Comparison of ENCODE assay signal across 17 cellular contexts in the genomic region with DNA sequence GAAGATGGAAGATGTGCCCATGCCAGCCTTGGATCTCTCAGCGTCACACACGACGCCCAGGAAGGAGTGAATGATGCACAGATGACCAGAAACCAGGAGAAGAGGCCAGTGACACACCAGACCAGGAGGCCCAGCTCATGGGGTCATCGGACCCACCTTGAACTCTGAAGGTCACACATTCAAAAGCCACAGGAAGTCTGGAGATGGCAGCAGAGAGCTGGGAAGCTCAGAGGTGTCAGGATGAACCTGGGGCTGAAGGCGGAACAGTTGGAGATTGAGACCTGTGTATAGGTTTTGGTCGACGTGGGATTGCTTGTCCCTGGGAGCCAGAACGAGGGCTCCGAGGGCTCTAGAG. TPM values are rescaled to one million over a fixed set of nuclear protein-coding genes. Genes with fewer than 3 reads are reported as not detected.
DNase-seq lines count a peak whose midpoint lies in the region; ATAC-seq, FAIRE-seq and TF ChIP-seq lines count a peak whose summit lies in the region.
"Had no signal": no experiment of that assay in that cellular context is flagged by ENCODE, and none has a peak within 500 bp of the region (broad histone marks: within the 10 kb centered on the region; RNA-seq: fewer than 3 reads in every experiment).

No MANE protein-coding gene starts in this region.

- no peak for FAIRE-seq in astrocyte (lab: Jason Lieb, UNC)
- FAIRE-seq: A549 had no signal

- H3K4me1 Mint-ChIP-seq in activated CD4-positive, alpha-beta T cell treated with anti-CD3 and anti-CD28 coated beads, Interleukin-2, amount 10 ng/mL, durations not matched to agents 7 days and 5 days: no peaks in the 10 kb centered on the region
- H3K4me1 Mint-ChIP-seq in CD14-positive monocyte (no peaks in the 10 kb centered on the region), astrocyte (ENCODE audit: low read depth, unreplicated experiment) (no peaks in the 10 kb centered on the region), neural crest cell (peaks cover 4% of the 10 kb centered on the region), natural killer cell (peaks cover 0 to 8% of the 10 kb centered on the region in 2 donors)

- H3K9me3 Mint-ChIP-seq in activated CD4-positive, alpha-beta T cell treated with anti-CD3 and anti-CD28 coated beads, Interleukin-2, amount 10 ng/mL, durations not matched to agents 7 days and 5 days: peaks cover 10% of the 10 kb centered on the region
- H3K9me3 Mint-ChIP-seq in CD14-positive monocyte (peaks cover 0 to 7% (median 4%) of the 10 kb centered on the region in 7 donors), astrocyte (ENCODE audit: unreplicated experiment) (no peaks in the 10 kb centered on the region), neural crest cell (peaks cover 4% of the 10 kb centered on the region), natural killer cell (peaks cover 0 to 3% of the 10 kb centered on the region in 2 donors)

- no peak overlapping the region for H3K4me2 ChIP-seq in astrocyte (ENCODE audit: low read length)
- H3K4me2 ChIP-seq: A549 had no signal

- H3K9me3 ChIP-seq in astrocyte (ENCODE audit: insufficient read depth, low read depth, low read length): no peaks in the 10 kb centered on the region
- H3K9me3 ChIP-seq: A549 had no signal

- H3K36me3 ChIP-seq in astrocyte (ENCODE audit: insufficient read depth, low read length): peaks cover 5% of the 10 kb centered on the region

- H3K4me3 Mint-ChIP-seq in activated CD4-positive, alpha-beta T cell treated with anti-CD3 and anti-CD28 coated beads, Interleukin-2, amount 10 ng/mL, durations not matched to agents 7 days and 5 days: no peak overlapping the region
- peak overlapping the region in 1 of 2 donors; percentile 4 for H3K4me3 Mint-ChIP-seq in CD14-positive monocyte
- peak overlapping the region; percentile 46 for H3K4me3 Mint-ChIP-seq in astrocyte (ENCODE audit: unreplicated experiment)
- H3K4me3 Mint-ChIP-seq in neural crest cell: peak overlapping the region; percentile 40
- no peak overlapping the region for H3K4me3 Mint-ChIP-seq in natural killer cell

- no peak overlapping the region for H3K4me3 ChIP-seq in astrocyte (ENCODE audit: insufficient read depth, low read depth, low read length)
- H3K4me3 ChIP-seq: A549, SK-N-MC had no signal

- H3K27me3 ChIP-seq in astrocyte (ENCODE audit: insufficient read depth, low read length): no peaks in the 10 kb centered on the region

- peaks cover 3% of the 10 kb centered on the region for H4K20me1 ChIP-seq in astrocyte (ENCODE audit: insufficient read depth, low read length)

- peak overlapping the region; percentile 36 for H3K27ac Mint-ChIP-seq in activated CD4-positive, alpha-beta T cell treated with anti-CD3 and anti-CD28 coated beads, Interleukin-2, amount 10 ng/mL, durations not matched to agents 7 days and 5 days
- H3K27ac Mint-ChIP-seq in CD14-positive monocyte (no peak overlapping the region), astrocyte (ENCODE audit: unreplicated experiment) (peak overlapping the region; percentile 55), neural crest cell (ENCODE audit: unreplicated experiment) (no peak overlapping the region), natural killer cell (no peak overlapping the region)

- H3K79me2 ChIP-seq in astrocyte (ENCODE audit: insufficient read depth, low read length): no peaks in the 10 kb centered on the region

- H3K36me3 Mint-ChIP-seq in activated CD4-positive, alpha-beta T cell treated with anti-CD3 and anti-CD28 coated beads, Interleukin-2, amount 10 ng/mL, durations not matched to agents 7 days and 5 days (ENCODE audit: low read depth): peaks cover 2% of the 10 kb centered on the region
- H3K36me3 Mint-ChIP-seq in CD14-positive monocyte (no peaks in the 10 kb centered on the region), astrocyte (ENCODE audit: low read depth, unreplicated experiment) (peaks cover 15% of the 10 kb centered on the region), neural crest cell (ENCODE audit: low read depth) (peaks cover 10% of the 10 kb centered on the region), natural killer cell (no peaks in the 10 kb centered on the region)

- H3K9ac ChIP-seq in astrocyte (ENCODE audit: low read length): no peak overlapping the region

- no peak overlapping the region for H3K27ac ChIP-seq in astrocyte (ENCODE audit: low read depth, low read length)
- H3K27ac ChIP-seq: A549, SK-N-MC had no signal

- H3K27me3 Mint-ChIP-seq in activated CD4-positive, alpha-beta T cell treated with anti-CD3 and anti-CD28 coated beads, Interleukin-2, amount 10 ng/mL, durations not matched to agents 7 days and 5 days: no peaks in the 10 kb centered on the region
- H3K27me3 Mint-ChIP-seq in CD14-positive monocyte (ENCODE audit: low read depth in 3 of 3): peaks cover 0 to 7% (median 2%) of the 10 kb centered on the region in 3 donors
- no peaks in the 10 kb centered on the region for H3K27me3 Mint-ChIP-seq in astrocyte (ENCODE audit: low read depth, unreplicated experiment)
- peaks cover 5% of the 10 kb centered on the region for H3K27me3 Mint-ChIP-seq in neural crest cell (ENCODE audit: low read depth)
- H3K27me3 Mint-ChIP-seq in natural killer cell (ENCODE audit: low read depth in 2 of 2): no peaks in the 10 kb centered on the region

- no peak for TF ChIP-seq CTCF in CD14-positive monocyte (IDR thresholded peaks at IDR 0.05)
- TF ChIP-seq CTCF in astrocyte (IDR thresholded peaks at IDR 0.05; ENCODE audit: insufficient read depth, low read depth, low read length): no peak
- TF ChIP-seq CTCF in neural crest cell (conservative IDR thresholded peaks at IDR 0.05): no peak
- no peak for TF ChIP-seq CTCF in natural killer cell (IDR thresholded peaks at IDR 0.05)

- no peaks in the 10 kb centered on the region for H3K4me1 ChIP-seq in astrocyte (ENCODE audit: insufficient read depth, low read length)
- H3K4me1 ChIP-seq: A549 had no signal

- H2AFZ ChIP-seq in astrocyte (ENCODE audit: low read depth, low read length): no peak overlapping the region

- POLR2A ChIA-PET in activated CD4-positive, alpha-beta T cell treated with anti-CD3 and anti-CD28 coated beads, Interleukin-2, amount 10 ng/mL, durations not matched to agents 7 days and 5 days (lab: Charles Lee): no interaction called here

- no peak for DNase-seq in activated CD4-positive, alpha-beta T cell treated with anti-CD3 and anti-CD28 coated beads, Interleukin-2, amount 10 ng/mL, durations not matched to agents 7 days and 5 days
- no peak for DNase-seq in activated CD4-positive, alpha-beta T cell treated with anti-CD3 and anti-CD28 coated beads for 4 hours
- DNase-seq in CD14-positive monocyte (ENCODE audit: low spot score) (peak; percentile 18), astrocyte (ENCODE audit: low read depth) (no peak), neural crest cell (ENCODE audit: low read depth, low spot score) (no peak), NCI-H2107 treated with DMSO at 0.1 percent for 48 hours (lab: John Stamatoyannopoulos, UW; ENCODE audit: unreplicated experiment) (no peak), natural killer cell (no peak)
- DNase-seq: C1 segment of cervical spinal cord, DMS153, IMR-90, NCI-H187, NCI-H2171, NCI-H510A treated with DMSO at 0.1 percent for 48 hours, NCI-H82 had no signal

- ATAC-seq in HG03280 (IDR thresholded peaks at IDR 0.05; ENCODE audit: unreplicated experiment) (no peak), natural killer cell (no peak)
- ATAC-seq: A549 had no signal

- CTCF ChIA-PET in activated CD4-positive, alpha-beta T cell treated with anti-CD3 and anti-CD28 coated beads, Interleukin-2, amount 10 ng/mL, durations not matched to agents 7 days and 5 days (lab: Charles Lee): no interaction called here

- intact Hi-C loops in CD14-positive monocyte (cut with micrococcal nuclease): no loop called here
- intact Hi-C loops in natural killer cell (cut with micrococcal nuclease): no loop called here

RNA-seq across cellular contexts. Expression of gene SLC19A1, which starts 43.6 kb away (rescaled TPM):
- total RNA-seq in activated CD4-positive, alpha-beta T cell treated with anti-CD3 and anti-CD28 coated beads, Interleukin-2, amount 10 ng/mL, durations not matched to agents 7 days and 5 days: 10 to 100 TPM; 43.8 to 46.8 TPM
- 10 to 100 TPM; 39.9 to 53.0 TPM for polyA plus RNA-seq in CD14-positive monocyte
- 10.4 and 11.7 TPM in 2 replicates for total RNA-seq in astrocyte
- total RNA-seq in neural crest cell: 31.6 and 35.1 TPM in 2 replicates
- total RNA-seq in natural killer cell: 1 to 10 TPM; 2.5 to 9.0 (median 4.9) TPM

Comparison
In these comparisons a context has a peak if more than half of its experiments do, and no peak if none do; other contexts are left out.
1. H3K27ac Mint-ChIP-seq: peak in activated CD4-positive, alpha-beta T cell treated with anti-CD3 and anti-CD28 coated beads, Interleukin-2, amount 10 ng/mL, durations not matched to agents 7 days and 5 days (single experiment) and astrocyte (single experiment); none in CD14-positive monocyte (0 of 7), neural crest cell (single experiment) and natural killer cell (0 of 2).
2. H3K4me3 Mint-ChIP-seq: peak in astrocyte (single experiment) and neural crest cell (single experiment); none in activated CD4-positive, alpha-beta T cell treated with anti-CD3 and anti-CD28 coated beads, Interleukin-2, amount 10 ng/mL, durations not matched to agents 7 days and 5 days (single experiment) and natural killer cell (single experiment).